Comparison of ENCODE assay signal across 11 cellular contexts in the genomic region with DNA sequence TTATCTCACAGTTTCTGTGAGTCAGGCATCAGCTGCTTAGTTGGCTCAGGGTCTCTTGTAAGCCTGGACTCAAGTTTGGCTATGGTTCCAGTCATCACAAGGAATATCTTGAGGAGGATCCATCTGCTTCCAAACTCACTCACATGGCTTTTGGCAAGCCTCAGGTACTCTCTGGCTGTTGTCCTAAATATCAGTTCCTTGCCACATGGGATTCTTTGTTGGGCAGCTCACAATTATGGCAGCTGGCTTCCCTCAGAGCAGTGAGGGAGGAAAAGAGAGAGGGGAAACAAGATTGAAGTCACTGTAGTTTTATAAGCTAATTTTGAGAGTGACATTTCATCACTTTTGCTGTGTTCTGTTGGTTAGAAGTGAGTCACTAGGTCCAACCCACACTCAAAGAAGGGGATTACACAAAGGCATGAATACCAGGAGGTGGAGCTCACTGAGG.
DNase-seq lines count a peak whose midpoint lies in the region; ATAC-seq and TF ChIP-seq lines count a peak whose summit lies in the region.
"Had no signal": no experiment of that assay in that cellular context is flagged by ENCODE, and none has a peak within 500 bp of the region (broad histone marks: within the 10 kb centered on the region; RNA-seq: fewer than 3 reads in every experiment).

No MANE protein-coding gene starts in this region.

- H3K9me3 ChIP-seq in heart left ventricle (peaks cover 0 to 11% (median 0%) of the 10 kb centered on the region in 12 donors), left ventricle myocardium inferior (replicated peaks) (peaks cover 7% of the 10 kb centered on the region), heart right ventricle (peaks cover 0 to 12% (median 0%) of the 10 kb centered on the region in 11 donors), aorta (ENCODE audit: control insufficient read depth, low read length) (no peaks in the 10 kb centered on the region)

- ATAC-seq in heart left ventricle, result peak in 3 of 4 donors; percentile 61 to 88 (median 78)
- peak; percentile 94 to 95 for ATAC-seq in activated T-cell treated with anti-CD3 and anti-CD28 coated beads, Interleukin-2, amount 50 U/mL, for 72 hours (replicated peaks in 1 of 2)
- ATAC-seq in heart right ventricle, result peak in 7 of 8 donors; percentile 19 to 86 (median 61)
- peak; percentile 48 for ATAC-seq in aorta (ENCODE audit: low FRiP score)

- no peak overlapping the region for H3K4me3 ChIP-seq in heart left ventricle
- H3K4me3 ChIP-seq in left ventricle myocardium inferior, result no peak overlapping the region
- H3K4me3 ChIP-seq in heart right ventricle, result no peak overlapping the region
- no peak overlapping the region for H3K4me3 ChIP-seq in aorta (ENCODE audit: low read length in 2 of 2)

- H3K36me3 Mint-ChIP-seq in activated T-cell treated with anti-CD3 and anti-CD28 coated beads, Interleukin-2, amount 50 U/mL, for 72 hours (ENCODE audit: insufficient read depth in 2 of 2), result peaks cover 0 to 1% of the 10 kb centered on the region in 2 donors

- peaks cover 0 to 28% (median 0%) of the 10 kb centered on the region in 12 donors for H3K4me1 ChIP-seq in heart left ventricle
- H3K4me1 ChIP-seq in left ventricle myocardium inferior, result no peaks in the 10 kb centered on the region
- peaks cover 0 to 22% (median 0%) of the 10 kb centered on the region in 9 donors for H3K4me1 ChIP-seq in heart right ventricle
- H3K4me1 ChIP-seq in aorta (ENCODE audit: control insufficient read depth in 1 of 2, insufficient read depth in 2 of 2, low read length in 2 of 2), result no peaks in the 10 kb centered on the region

- no peak for TF ChIP-seq CTCF in heart left ventricle (IDR thresholded peaks at IDR 0.05)
- no peak for TF ChIP-seq CTCF in left ventricle myocardium inferior (IDR thresholded peaks at IDR 0.05; ENCODE audit: borderline replicate concordance)
- TF ChIP-seq CTCF in heart right ventricle (IDR thresholded peaks at IDR 0.05), result no peak

- no peaks in the 10 kb centered on the region for H3K27me3 Mint-ChIP-seq in activated T-cell treated with anti-CD3 and anti-CD28 coated beads, Interleukin-2, amount 50 U/mL, for 72 hours (ENCODE audit: low read depth)
- H3K27me3 Mint-ChIP-seq: B cell had no signal

- H3K9me3 Mint-ChIP-seq in activated T-cell treated with anti-CD3 and anti-CD28 coated beads, Interleukin-2, amount 50 U/mL, for 72 hours, result no peaks in the 10 kb centered on the region
- H3K9me3 Mint-ChIP-seq: T-helper 1 cell treated with Interleukin-12 subunit alpha and Interleukin-12 subunit beta and Interleukin-4 antibody, amounts not matched to agents 30 μg/mL and 1 μg/mL, for 36 hours had no signal

- H3K4me1 Mint-ChIP-seq in activated T-cell treated with anti-CD3 and anti-CD28 coated beads, Interleukin-2, amount 50 U/mL, for 72 hours (ENCODE audit: low read depth), result peaks cover 18% of the 10 kb centered on the region

- intact Hi-C loops in heart left ventricle (cut with DNase I) (no loop called here), left ventricle myocardium inferior (cut with micrococcal nuclease) (no loop called here), heart right ventricle (cut with DNase I) (no loop called here), aorta (cut with DNase I) (no loop called here)

- no peak overlapping the region for H3K27ac ChIP-seq in heart left ventricle
- no peak overlapping the region for H3K27ac ChIP-seq in left ventricle myocardium inferior (replicated peaks)
- peak overlapping the region in 1 of 10 donors; percentile 38 for H3K27ac ChIP-seq in heart right ventricle
- no peak overlapping the region for H3K27ac ChIP-seq in aorta (ENCODE audit: low read depth in 1 of 2, low read length in 2 of 2)

- DNase-seq in heart left ventricle (peak in 1 of 5 donors; percentile 34), left ventricle myocardium inferior (no peak), heart right ventricle (peak in 1 of 2 donors; percentile 6), aorta (no peak), ecto neural progenitor cell (ENCODE audit: low spot score) (no peak), KG1 (lab: John Stamatoyannopoulos, UW) (no peak), middle frontal gyrus (ENCODE audit: extremely low spot score, low spot score) (no peak)
- DNase-seq in activated T-cell treated with anti-CD3 and anti-CD28 coated beads, Interleukin-2, amount 50 U/mL, for 72 hours, result peak; percentile 14 to 30
- DNase-seq: NCI-H1930 had no signal

- H3K27me3 ChIP-seq in heart left ventricle (no peaks in the 10 kb centered on the region), left ventricle myocardium inferior (ENCODE audit: low read depth) (peaks cover 6% of the 10 kb centered on the region), heart right ventricle (no peaks in the 10 kb centered on the region), aorta (ENCODE audit: control insufficient read depth in 1 of 2, insufficient read depth in 2 of 2, low read length in 1 of 2) (no peaks in the 10 kb centered on the region)

- peak overlapping the region; percentile 47 for H3K27ac Mint-ChIP-seq in activated T-cell treated with anti-CD3 and anti-CD28 coated beads, Interleukin-2, amount 50 U/mL, for 72 hours
- H3K27ac Mint-ChIP-seq: B cell; T-helper 1 cell treated with Interleukin-12 subunit alpha and Interleukin-12 subunit beta and Interleukin-4 antibody, amounts not matched to agents 30 μg/mL and 1 μg/mL, for 36 hours had no signal

- H3K36me3 ChIP-seq in heart left ventricle, result no peaks in the 10 kb centered on the region
- H3K36me3 ChIP-seq in left ventricle myocardium inferior, result no peaks in the 10 kb centered on the region
- no peaks in the 10 kb centered on the region for H3K36me3 ChIP-seq in heart right ventricle
- H3K36me3 ChIP-seq in aorta (ENCODE audit: control insufficient read depth in 1 of 2, insufficient read depth in 2 of 2, low read length in 1 of 2), result no peaks in the 10 kb centered on the region

- TF ChIP-seq POLR2A in heart left ventricle (IDR thresholded peaks at IDR 0.05), result no peak

- peak overlapping the region; percentile 50 to 83 for H3K4me3 Mint-ChIP-seq in activated T-cell treated with anti-CD3 and anti-CD28 coated beads, Interleukin-2, amount 50 U/mL, for 72 hours
- H3K4me3 Mint-ChIP-seq: B cell; T-helper 1 cell treated with Interleukin-12 subunit alpha and Interleukin-12 subunit beta and Interleukin-4 antibody, amounts not matched to agents 30 μg/mL and 1 μg/mL, for 36 hours had no signal

Comparison
In these comparisons a context has a peak if more than half of its experiments do, and no peak if none do; other contexts are left out.
1. DNase-seq: peak in activated T-cell treated with anti-CD3 and anti-CD28 coated beads, Interleukin-2, amount 50 U/mL, for 72 hours (2 of 2); none in left ventricle myocardium inferior (single experiment), aorta (0 of 2), ecto neural progenitor cell (single experiment), KG1 (single experiment) and middle frontal gyrus (single experiment).
2. Peak in every context shown above with its lines, with median percentiles within 50 percentile points of each other: ATAC-seq.